Comparison of ENCODE assay signal across 19 cellular contexts in the genomic region with DNA sequence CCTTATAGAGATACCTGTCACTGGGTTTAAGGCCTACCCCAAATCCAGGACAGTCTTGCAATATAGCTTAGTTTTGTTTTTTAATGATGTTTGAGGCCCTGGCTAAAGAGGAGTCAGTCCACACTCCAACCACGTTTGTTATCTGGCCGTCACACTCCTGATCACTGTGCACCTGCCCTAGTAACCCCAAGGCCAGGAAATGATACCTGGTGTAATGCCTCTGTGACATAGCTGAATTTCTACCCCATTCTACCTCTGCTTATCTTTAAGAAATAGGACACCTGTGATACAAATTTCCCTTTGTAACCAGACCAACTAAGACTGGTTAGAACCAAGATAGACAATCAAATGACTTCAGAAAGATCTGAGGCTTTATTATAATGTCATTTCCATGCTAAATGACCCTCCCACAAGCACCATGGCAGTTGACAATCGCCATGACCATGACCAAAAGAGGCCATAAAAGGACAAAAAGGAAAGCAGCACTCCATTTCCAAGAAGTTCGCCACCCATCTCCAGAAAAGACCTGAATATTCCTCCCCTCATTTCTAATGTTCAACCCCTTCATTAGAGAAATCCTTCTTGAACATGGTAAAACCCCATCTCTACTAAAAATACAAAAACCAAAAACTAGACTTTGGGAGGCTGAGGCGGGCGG. TPM values are rescaled to one million over a fixed set of nuclear protein-coding genes. Genes with fewer than 3 reads are reported as not detected.
DNase-seq lines count a peak whose midpoint lies in the region; ATAC-seq and TF ChIP-seq lines count a peak whose summit lies in the region.
"Had no signal": no experiment of that assay in that cellular context is flagged by ENCODE, and none has a peak within 500 bp of the region (broad histone marks: within the 10 kb centered on the region; RNA-seq: fewer than 3 reads in every experiment).

No MANE protein-coding gene starts in this region.

- no peak for ATAC-seq in CD8-positive, alpha-beta T cell
- ATAC-seq in stimulated activated naive B cell treated with anti-CD40 and anti-IgM and Interleukin-4, amounts not matched to agents 10 μg/mL and 1 μg/mL and 100 μg/mL, for 72 hours (replicated peaks): no peak
- no peak for ATAC-seq in GM19328 (IDR thresholded peaks at IDR 0.05; ENCODE audit: unreplicated experiment)
- ATAC-seq: A549, Right ventricle myocardium inferior had no signal

- no peak overlapping the region for H2AFZ ChIP-seq in SU-DHL-6 (ENCODE audit: low read depth, low read length, severe bottlenecking)
- H2AFZ ChIP-seq: GM23248 had no signal

- no peaks in the 10 kb centered on the region for H3K79me2 ChIP-seq in SU-DHL-6 (ENCODE audit: insufficient read depth, low read length)

- DNase-seq in activated naive CD4-positive, alpha-beta T cell treated with Interleukin-2 at 50 U/mL for 16 hours: no peak
- DNase-seq in CD8-positive, alpha-beta T cell: no peak
- no peak for DNase-seq in stimulated activated naive B cell treated with anti-CD40 and anti-IgM and Interleukin-4, amounts not matched to agents 10 μg/mL and 1 μg/mL and 100 μg/mL, for 72 hours
- no peak for DNase-seq in Ammon's horn (ENCODE audit: low spot score)
- DNase-seq: C1 segment of cervical spinal cord, DMS79 treated with DMSO at 0.1 percent for 48 hours, GM23248, NCI-H1105, NCI-H1694 treated with DMSO at 0.1 percent for 48 hours, NCI-H345, NCI-H524 treated with DMSO at 0.1 percent for 48 hours had no signal

- POLR2A ChIA-PET in CD8-positive, alpha-beta T cell (lab: Charles Lee): no interaction called here

- H3K36me3 Mint-ChIP-seq in activated naive CD4-positive, alpha-beta T cell treated with anti-CD3 and anti-CD28 coated beads, Interleukin-2, amount 50 U/mL, for 24 hours: no peaks in the 10 kb centered on the region
- no peaks in the 10 kb centered on the region for H3K36me3 Mint-ChIP-seq in CD8-positive, alpha-beta T cell
- H3K36me3 Mint-ChIP-seq in stimulated activated naive B cell treated with anti-CD40 and anti-IgM and Interleukin-4, amounts not matched to agents 10 μg/mL and 1 μg/mL and 100 μg/mL, for 72 hours: no peaks in the 10 kb centered on the region

- H3K4me1 ChIP-seq in CD8-positive, alpha-beta T cell (ENCODE audit: insufficient read depth, low read length): peaks cover 8% of the 10 kb centered on the region
- H3K4me1 ChIP-seq: A549 had no signal

- H3K36me3 ChIP-seq in CD8-positive, alpha-beta T cell (ENCODE audit: insufficient read depth, low read length): no peaks in the 10 kb centered on the region
- H3K36me3 ChIP-seq in SU-DHL-6 (ENCODE audit: low read length): no peaks in the 10 kb centered on the region
- H3K36me3 ChIP-seq: HAP-1 had no signal

- peak overlapping the region; percentile 59 for H3K27ac Mint-ChIP-seq in activated naive CD4-positive, alpha-beta T cell treated with anti-CD3 and anti-CD28 coated beads, Interleukin-2, amount 50 U/mL, for 24 hours
- H3K27ac Mint-ChIP-seq in CD8-positive, alpha-beta T cell: peak overlapping the region; percentile 58
- peak overlapping the region; percentile 10 for H3K27ac Mint-ChIP-seq in stimulated activated naive B cell treated with anti-CD40 and anti-IgM and Interleukin-4, amounts not matched to agents 10 μg/mL and 1 μg/mL and 100 μg/mL, for 72 hours

- no peaks in the 10 kb centered on the region for H3K27me3 Mint-ChIP-seq in activated naive CD4-positive, alpha-beta T cell treated with anti-CD3 and anti-CD28 coated beads, Interleukin-2, amount 50 U/mL, for 24 hours
- H3K27me3 Mint-ChIP-seq in CD8-positive, alpha-beta T cell (ENCODE audit: low read depth): no peaks in the 10 kb centered on the region
- H3K27me3 Mint-ChIP-seq in stimulated activated naive B cell treated with anti-CD40 and anti-IgM and Interleukin-4, amounts not matched to agents 10 μg/mL and 1 μg/mL and 100 μg/mL, for 72 hours: peaks cover 1 to 7% of the 10 kb centered on the region in 2 donors

- no peak overlapping the region for H3K9ac ChIP-seq in SU-DHL-6 (ENCODE audit: low read length)
- H3K9ac ChIP-seq: GM23248 had no signal

- no peaks in the 10 kb centered on the region for H3K9me3 ChIP-seq in CD8-positive, alpha-beta T cell (ENCODE audit: low read length)
- no peaks in the 10 kb centered on the region for H3K9me3 ChIP-seq in SU-DHL-6 (ENCODE audit: insufficient read depth, low read length)
- H3K9me3 ChIP-seq: A549, HAP-1 had no signal

- no peak for TF ChIP-seq CTCF in CD8-positive, alpha-beta T cell (IDR thresholded peaks at IDR 0.05)
- TF ChIP-seq CTCF in SU-DHL-6 (IDR thresholded peaks at IDR 0.05; ENCODE audit: insufficient read depth, low read length, poor library complexity, severe bottlenecking): no peak

- H3K9me2 ChIP-seq in SU-DHL-6 (replicated peaks; ENCODE audit: insufficient read depth, low read length): no peaks in the 10 kb centered on the region

- no peaks in the 10 kb centered on the region for H3K9me3 Mint-ChIP-seq in activated naive CD4-positive, alpha-beta T cell treated with anti-CD3 and anti-CD28 coated beads, Interleukin-2, amount 50 U/mL, for 24 hours
- no peaks in the 10 kb centered on the region for H3K9me3 Mint-ChIP-seq in CD8-positive, alpha-beta T cell
- H3K9me3 Mint-ChIP-seq in stimulated activated naive B cell treated with anti-CD40 and anti-IgM and Interleukin-4, amounts not matched to agents 10 μg/mL and 1 μg/mL and 100 μg/mL, for 72 hours: no peaks in the 10 kb centered on the region

- CTCF ChIA-PET in CD8-positive, alpha-beta T cell (lab: Charles Lee): interaction anchor here (1.2 to 10.5 kb wide), 5 partner anchors 9 to 137 kb away, joined by 3 to 301 read pairs (median 6); a partner anchor contains a TSS

- no peak overlapping the region for H3K4me3 Mint-ChIP-seq in activated naive CD4-positive, alpha-beta T cell treated with anti-CD3 and anti-CD28 coated beads, Interleukin-2, amount 50 U/mL, for 24 hours
- H3K4me3 Mint-ChIP-seq in CD8-positive, alpha-beta T cell: no peak overlapping the region
- H3K4me3 Mint-ChIP-seq in stimulated activated naive B cell treated with anti-CD40 and anti-IgM and Interleukin-4, amounts not matched to agents 10 μg/mL and 1 μg/mL and 100 μg/mL, for 72 hours: no peak overlapping the region

- peaks cover 30% of the 10 kb centered on the region for H3K4me1 Mint-ChIP-seq in activated naive CD4-positive, alpha-beta T cell treated with anti-CD3 and anti-CD28 coated beads, Interleukin-2, amount 50 U/mL, for 24 hours
- peaks cover 20% of the 10 kb centered on the region for H3K4me1 Mint-ChIP-seq in CD8-positive, alpha-beta T cell (ENCODE audit: low read depth)
- peaks cover 13 to 24% of the 10 kb centered on the region in 2 donors for H3K4me1 Mint-ChIP-seq in stimulated activated naive B cell treated with anti-CD40 and anti-IgM and Interleukin-4, amounts not matched to agents 10 μg/mL and 1 μg/mL and 100 μg/mL, for 72 hours

- H3F3A ChIP-seq in SU-DHL-6 (ENCODE audit: insufficient read depth): 0 out of 2 replicates have a peak, but pooled peaks cover 4% of the 10 kb centered on the region

- H3K4me3 ChIP-seq in CD8-positive, alpha-beta T cell (ENCODE audit: low read depth, low read length): no peak overlapping the region
- no peak overlapping the region for H3K4me3 ChIP-seq in SU-DHL-6 (ENCODE audit: insufficient read depth, low read length, poor library complexity, severe bottlenecking)
- H3K4me3 ChIP-seq: A549, GM23248, HAP-1 had no signal

- no peak overlapping the region for H3K4me2 ChIP-seq in SU-DHL-6 (ENCODE audit: low read depth, low read length, poor library complexity, severe bottlenecking)
- H3K4me2 ChIP-seq: A549 had no signal

- no peak overlapping the region for H3K27ac ChIP-seq in CD8-positive, alpha-beta T cell (ENCODE audit: low read depth, low read length)
- peak overlapping the region; percentile 9; the same call in 1 of the 2 replicates for H3K27ac ChIP-seq in SU-DHL-6 (ENCODE audit: low read depth, low read length)
- H3K27ac ChIP-seq: A549, GM23248 had no signal

- intact Hi-C loops in CD8-positive, alpha-beta T cell (cut with DNase I, micrococcal nuclease): no loop called here

- H4K20me1 ChIP-seq in SU-DHL-6 (ENCODE audit: low read depth, low read length): no peaks in the 10 kb centered on the region

- H3K27me3 ChIP-seq in CD8-positive, alpha-beta T cell (ENCODE audit: insufficient read depth, low read length): no peaks in the 10 kb centered on the region
- no peaks in the 10 kb centered on the region for H3K27me3 ChIP-seq in SU-DHL-6 (ENCODE audit: low read length)

RNA-seq across cellular contexts. Expression of a gene that starts 4.8 kb away (rescaled TPM):
- not detected for total RNA-seq in CD8-positive, alpha-beta T cell
- total RNA-seq: G401, GM23248, Right ventricle myocardium inferior, SK-MEL-5 had no signal

RNA-seq across cellular contexts. Expression of a gene that starts 28.3 kb away (rescaled TPM):
- not detected for total RNA-seq in CD8-positive, alpha-beta T cell
- total RNA-seq: G401, GM23248 had no signal
